In genomic region chr15:37709669-37710068, GRCh38 we compare ENCODE assay signal across 1 cellular context.
TF ChIP-seq lines count a peak whose summit lies in the region.

No MANE protein-coding gene starts in this region.

TF ChIP-seq in HepG2, 621 proteins besides CTCF, POLR2A, EP300 and RAD21 (continued from another document and continues in another):
- peak; percentile 85 for TF ChIP-seq FOXA3 (CRISPR knock-in tag; IDR thresholded peaks at IDR 0.05)
- TF ChIP-seq ZNF850 (CRISPR knock-in tag; conservative IDR thresholded peaks at IDR 0.05): no peak
- TF ChIP-seq ZFY (CRISPR knock-in tag; IDR thresholded peaks at IDR 0.05): no peak
- no peak for TF ChIP-seq TBL1XR1 (IDR thresholded peaks at IDR 0.05; ENCODE audit: borderline replicate concordance, low read length, partially characterized antibody)
- TF ChIP-seq ARNT2 (CRISPR knock-in tag; IDR thresholded peaks at IDR 0.05; ENCODE audit: low read depth): no peak
- TF ChIP-seq FOXO1 (CRISPR knock-in tag; IDR thresholded peaks at IDR 0.05): peak; percentile 35; the same call in 1 of the 2 replicates
- no peak for TF ChIP-seq ZBTB44 (CRISPR knock-in tag; IDR thresholded peaks at IDR 0.05)
- no peak for TF ChIP-seq ZNF30 (CRISPR knock-in tag; IDR thresholded peaks at IDR 0.05)
- TF ChIP-seq ZMAT5 (CRISPR knock-in tag; IDR thresholded peaks at IDR 0.05; ENCODE audit: borderline replicate concordance, low read depth): no peak
- TF ChIP-seq YEATS4 (CRISPR knock-in tag; IDR thresholded peaks at IDR 0.05; ENCODE audit: borderline replicate concordance): no peak
- no peak for TF ChIP-seq MNT (IDR thresholded peaks at IDR 0.05)
- TF ChIP-seq HNRNPUL1 (IDR thresholded peaks at IDR 0.05; ENCODE audit: low read depth, low read length): no peak
- no peak for TF ChIP-seq HMGA1 (CRISPR knock-in tag; conservative IDR thresholded peaks at IDR 0.05)
- TF ChIP-seq ZBTB21 (CRISPR knock-in tag; IDR thresholded peaks at IDR 0.05): no peak
- TF ChIP-seq ZNF761 (CRISPR knock-in tag; conservative IDR thresholded peaks at IDR 0.05): no peak
- peak; percentile 52; the same call in 1 of the 2 replicates for TF ChIP-seq AHDC1 (CRISPR knock-in tag; IDR thresholded peaks at IDR 0.05; ENCODE audit: borderline replicate concordance)
- no peak for TF ChIP-seq TEF (CRISPR knock-in tag; IDR thresholded peaks at IDR 0.05)
- no peak for TF ChIP-seq TGIF2 (CRISPR knock-in tag; IDR thresholded peaks at IDR 0.05)
- no peak for TF ChIP-seq HOMEZ (CRISPR knock-in tag; IDR thresholded peaks at IDR 0.05; ENCODE audit: low read depth)
- TF ChIP-seq RAD51 (IDR thresholded peaks at IDR 0.05; ENCODE audit: borderline replicate concordance): no peak
- TF ChIP-seq KDM2A (CRISPR knock-in tag; IDR thresholded peaks at IDR 0.05; ENCODE audit: borderline replicate concordance, low read depth): no peak
- no peak for TF ChIP-seq FOXM1 (CRISPR knock-in tag; IDR thresholded peaks at IDR 0.05)
- TF ChIP-seq ZNF598 (CRISPR knock-in tag; IDR thresholded peaks at IDR 0.05; ENCODE audit: borderline replicate concordance): no peak
- no peak for TF ChIP-seq CBX2 (IDR thresholded peaks at IDR 0.05; ENCODE audit: low read depth, low read length)
- TF ChIP-seq CBX2 (CRISPR knock-in tag; IDR thresholded peaks at IDR 0.05; ENCODE audit: low read depth): no peak
- TF ChIP-seq ELK4 (CRISPR knock-in tag; IDR thresholded peaks at IDR 0.05; ENCODE audit: borderline replicate concordance): no peak
- TF ChIP-seq TERF1 (CRISPR knock-in tag; IDR thresholded peaks at IDR 0.05): no peak
- no peak for TF ChIP-seq TSC22D2 (CRISPR knock-in tag; IDR thresholded peaks at IDR 0.05; ENCODE audit: borderline replicate concordance)
- TF ChIP-seq RBM22 (optimal IDR thresholded peaks at IDR 0.05; ENCODE audit: low read length): no peak
- no peak for TF ChIP-seq CHD2 (IDR thresholded peaks at IDR 0.05; ENCODE audit: low read depth, low read length)
- TF ChIP-seq ZNF382 (CRISPR knock-in tag; IDR thresholded peaks at IDR 0.05; ENCODE audit: borderline replicate concordance): no peak
- no peak for TF ChIP-seq ZFP90 (CRISPR knock-in tag; IDR thresholded peaks at IDR 0.05; ENCODE audit: borderline replicate concordance)
- no peak for TF ChIP-seq MATR3 (CRISPR knock-in tag; IDR thresholded peaks at IDR 0.05)
- TF ChIP-seq XRCC5 (optimal IDR thresholded peaks at IDR 0.05; ENCODE audit: low read length): no peak
- TF ChIP-seq MAFK (conservative IDR thresholded peaks at IDR 0.05 in 1 of 2, IDR thresholded peaks at IDR 0.05 in 1 of 2; ENCODE audit: low read length in 2 of 2): no peak
- no peak for TF ChIP-seq BRF2 (CRISPR knock-in tag; IDR thresholded peaks at IDR 0.05)
- TF ChIP-seq ZBTB10 (CRISPR knock-in tag; IDR thresholded peaks at IDR 0.05; ENCODE audit: borderline replicate concordance): no peak
- no peak for TF ChIP-seq ZFP41 (CRISPR knock-in tag; IDR thresholded peaks at IDR 0.05; ENCODE audit: borderline replicate concordance)
- TF ChIP-seq NR2F1 (CRISPR knock-in tag; IDR thresholded peaks at IDR 0.05): no peak
- no peak for TF ChIP-seq ZNF704 (CRISPR knock-in tag; IDR thresholded peaks at IDR 0.05; ENCODE audit: borderline replicate concordance)
